In genomic region chr10:96244354-96244753, GRCh38 we compare ENCODE assay signal across 12 cellular contexts. TPM values are rescaled to one million over a fixed set of nuclear protein-coding genes. Genes with fewer than 3 reads are reported as not detected.
DNase-seq lines count a peak whose midpoint lies in the region; ATAC-seq and TF ChIP-seq lines count a peak whose summit lies in the region.
"Had no signal": no experiment of that assay in that cellular context is flagged by ENCODE, and none has a peak within 500 bp of the region (broad histone marks: within the 10 kb centered on the region; RNA-seq: fewer than 3 reads in every experiment).

No MANE protein-coding gene starts in this region.

- peak; percentile 72 for DNase-seq in GM10248 (ENCODE audit: extremely low spot score)
- DNase-seq in T-helper 17 cell, result no peak
- DNase-seq in C1 segment of cervical spinal cord (lab: John Stamatoyannopoulos, UW), result no peak
- no peak for DNase-seq in Calu3
- no peak for DNase-seq in esophagus muscularis mucosa (ENCODE audit: extremely low spot score)
- DNase-seq in dermis blood vessel endothelial cell, result no peak
- DNase-seq: H7, left ventricle myocardium inferior, NCI-H2029 treated with DMSO at 0.1 percent for 48 hours had no signal

- POLR2A ChIA-PET in GM10248 (lab: Yijun Ruan, JAX), result interaction anchor here (0.8 kb wide), 1 partner anchor 27 kb away, joined by 4 read pairs; the partner anchor contains the start of gene BLNK

- TF ChIP-seq CTCF in GM10248 (IDR thresholded peaks at IDR 0.05; ENCODE audit: control extremely low read depth, extremely low read depth, low read depth, missing control alignments) (no peak), Calu3 (IDR thresholded peaks at IDR 0.05; ENCODE audit: unreplicated experiment) (no peak), esophagus muscularis mucosa (IDR thresholded peaks at IDR 0.05) (no peak)

- H3K9me3 Mint-ChIP-seq in Calu3 (ENCODE audit: low read depth, unreplicated experiment), result no peaks in the 10 kb centered on the region

- ATAC-seq in GM19395 (IDR thresholded peaks at IDR 0.05; ENCODE audit: unreplicated experiment), result peak; percentile 97
- ATAC-seq in HG02973 (IDR thresholded peaks at IDR 0.05; ENCODE audit: unreplicated experiment), result peak; percentile 97
- peak; percentile 68 for ATAC-seq in T-helper 17 cell

- CTCF ChIA-PET in GM10248 (lab: Yijun Ruan, JAX) (interaction anchor here (1.0 to 3.4 kb wide), 5 partner anchors 14 to 227 kb away, joined by 3 to 35 read pairs (median 4); no protein-coding TSS in a partner anchor), Calu3 (lab: Charles Lee) (interaction anchor here (0.6 kb wide), 1 partner anchor 15 kb away, joined by 3 read pairs; no protein-coding TSS in a partner anchor)

- H3K4me1 Mint-ChIP-seq in T-helper 17 cell (no peaks in the 10 kb centered on the region), Calu3 (ENCODE audit: low read depth, unreplicated experiment) (peaks cover 32% of the 10 kb centered on the region)

- BruUV-seq in Calu3 (replicated peaks; lab: Mats Ljungman, UMichigan), result no TSS peak

- WGBS in esophagus muscularis mucosa, result 91% methylated on average over 7 of the region's 7 CpGs

- no peaks in the 10 kb centered on the region for H3K27me3 ChIP-seq in esophagus muscularis mucosa

- no peak for TF ChIP-seq POLR2A in esophagus muscularis mucosa (IDR thresholded peaks at IDR 0.05; ENCODE audit: low read depth)

- no peak overlapping the region for H3K4me3 Mint-ChIP-seq in T-helper 17 cell
- H3K4me3 Mint-ChIP-seq in Calu3 (ENCODE audit: low read depth, unreplicated experiment), result no peak overlapping the region

- no peaks in the 10 kb centered on the region for H3K4me1 ChIP-seq in esophagus muscularis mucosa
- H3K4me1 ChIP-seq: left ventricle myocardium inferior had no signal

- H3K36me3 ChIP-seq in esophagus muscularis mucosa, result no peaks in the 10 kb centered on the region
- H3K36me3 ChIP-seq: left ventricle myocardium inferior, thoracic aorta had no signal

- no peak overlapping the region for H3K4me3 ChIP-seq in esophagus muscularis mucosa
- H3K4me3 ChIP-seq: left ventricle myocardium inferior, thoracic aorta had no signal

- H3K27ac Mint-ChIP-seq in T-helper 17 cell, result no peak overlapping the region
- no peak overlapping the region for H3K27ac Mint-ChIP-seq in Calu3 (ENCODE audit: unreplicated experiment)

- intact Hi-C loops in Calu3 (cut with micrococcal nuclease; ENCODE audit: unreplicated experiment) (no loop called here), esophagus muscularis mucosa (cut with DNase I) (no loop called here)

- H3K27me3 Mint-ChIP-seq in T-helper 17 cell (peaks cover 18% of the 10 kb centered on the region), Calu3 (ENCODE audit: unreplicated experiment) (no peaks in the 10 kb centered on the region)

- no peaks in the 10 kb centered on the region for H3K36me3 Mint-ChIP-seq in T-helper 17 cell (ENCODE audit: low read depth)
- H3K36me3 Mint-ChIP-seq in Calu3 (ENCODE audit: insufficient read depth, unreplicated experiment), result no peaks in the 10 kb centered on the region

- H3K9me3 ChIP-seq in T-helper 17 cell (ENCODE audit: control insufficient read depth, low read length, poor library complexity, severe bottlenecking) (no peaks in the 10 kb centered on the region), esophagus muscularis mucosa (no peaks in the 10 kb centered on the region)
- H3K9me3 ChIP-seq: left ventricle myocardium inferior, thoracic aorta had no signal

- TF ChIP-seq EP300 in esophagus muscularis mucosa (IDR thresholded peaks at IDR 0.05), result no peak

- H3K27ac ChIP-seq in esophagus muscularis mucosa (replicated peaks in 1 of 4), result no peak overlapping the region
- H3K27ac ChIP-seq: left ventricle myocardium inferior, thoracic aorta had no signal

RNA-seq across cellular contexts. Expression of gene BLNK, which starts 27.0 kb away (rescaled TPM):
- 1 to 10 TPM in 1 of 2 donors, not detected in 1; 3.6 TPM for total RNA-seq in T-helper 17 cell
- 7.5 and 9.5 TPM in 2 replicates for total RNA-seq in Calu3 (2022)
- 1 to 10 TPM in 2 of 4 donors, under 1 TPM in 2; 0.86 to 5.0 (median 1.1) TPM for total RNA-seq in esophagus muscularis mucosa
- not detected in 2 replicates for total RNA-seq in dermis blood vessel endothelial cell
- total RNA-seq: H7 had no signal

RNA-seq across cellular contexts. Expression of gene DNTT, which starts 59.9 kb away (rescaled TPM):
- total RNA-seq in T-helper 17 cell, result not detected
- total RNA-seq in Calu3 (2022), result not detected in 2 replicates
- not detected for total RNA-seq in esophagus muscularis mucosa
- not detected in 2 replicates for total RNA-seq in dermis blood vessel endothelial cell
- total RNA-seq: H7, left ventricle myocardium inferior, thoracic aorta had no signal
